In the genomic region with DNA sequence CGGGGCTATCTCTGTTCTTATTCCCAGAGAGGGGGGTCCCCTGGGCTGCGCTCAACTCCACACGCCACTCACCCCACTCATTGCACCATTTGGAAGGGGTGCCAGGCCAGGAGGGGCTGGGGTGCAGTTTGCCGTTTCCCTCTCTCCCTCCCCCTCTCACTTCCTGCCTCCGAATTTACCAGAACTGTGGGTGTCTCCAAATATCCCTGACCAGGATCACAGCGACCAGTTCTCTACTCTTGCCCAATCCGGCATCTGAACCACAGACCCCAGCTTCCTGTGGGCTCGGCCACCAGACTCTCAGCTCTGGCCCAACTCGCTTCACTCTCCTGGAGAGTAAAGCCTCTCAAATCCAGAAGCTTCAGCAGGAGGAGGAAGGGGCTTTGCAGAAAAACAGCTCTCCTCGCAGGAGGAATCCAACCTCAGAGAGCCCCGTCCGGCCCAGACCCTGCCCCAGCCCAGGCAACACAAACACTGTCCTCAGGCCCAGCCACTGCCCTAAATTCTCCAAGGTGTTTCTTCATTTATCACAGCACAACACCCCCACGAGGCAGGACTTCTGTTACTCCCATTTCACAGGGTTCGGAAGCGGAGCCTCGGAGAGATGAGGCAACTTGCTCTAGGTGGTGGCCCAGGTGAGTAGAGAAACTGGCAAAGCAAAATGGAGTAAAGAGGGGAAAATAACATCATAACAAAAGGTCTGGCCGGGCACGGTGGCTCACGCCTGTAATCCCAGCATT, we compare ENCODE assay signal across 1 cellular context.
A peak's percentile ranks its signal among the peaks of the same experiment; 100 is the strongest.
TF ChIP-seq lines count a peak whose summit lies in the region.

No MANE protein-coding gene starts in this region.

TF ChIP-seq in WTC11, 78 proteins besides CTCF, POLR2A, EP300 and RAD21:
- peak; percentile 65; the same call in 1 of the 2 replicates for TF ChIP-seq GABPB1 (CRISPR knock-in tag; IDR thresholded peaks at IDR 0.05)
- TF ChIP-seq ELF4 (CRISPR knock-in tag; IDR thresholded peaks at IDR 0.05; ENCODE audit: low read depth): no peak
- TF ChIP-seq, protein P1, sequence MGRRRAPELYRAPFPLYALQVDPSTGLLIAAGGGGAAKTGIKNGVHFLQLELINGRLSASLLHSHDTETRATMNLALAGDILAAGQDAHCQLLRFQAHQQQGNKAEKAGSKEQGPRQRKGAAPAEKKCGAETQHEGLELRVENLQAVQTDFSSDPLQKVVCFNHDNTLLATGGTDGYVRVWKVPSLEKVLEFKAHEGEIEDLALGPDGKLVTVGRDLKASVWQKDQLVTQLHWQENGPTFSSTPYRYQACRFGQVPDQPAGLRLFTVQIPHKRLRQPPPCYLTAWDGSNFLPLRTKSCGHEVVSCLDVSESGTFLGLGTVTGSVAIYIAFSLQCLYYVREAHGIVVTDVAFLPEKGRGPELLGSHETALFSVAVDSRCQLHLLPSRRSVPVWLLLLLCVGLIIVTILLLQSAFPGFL (CRISPR knock-in tag; IDR thresholded peaks at IDR 0.05; ENCODE audit: borderline replicate concordance): no peak
